ENCODE assay signal across 9 cellular contexts in genomic region chr6:37515712-37516075, GRCh38. TPM values are rescaled to one million over a fixed set of nuclear protein-coding genes. Genes with fewer than 3 reads are reported as not detected.
A peak's percentile ranks its signal among the peaks of the same experiment; 100 is the strongest.
DNase-seq lines count a peak whose midpoint lies in the region; ATAC-seq and TF ChIP-seq lines count a peak whose summit lies in the region.
"Had no signal": no experiment of that assay in that cellular context is flagged by ENCODE, and none has a peak within 500 bp of the region (broad histone marks: within the 10 kb centered on the region; RNA-seq: fewer than 3 reads in every experiment).

No MANE protein-coding gene starts in this region.

- peaks cover 16 to 92% (median 51%) of the 10 kb centered on the region in 4 donors for H3K4me1 Mint-ChIP-seq in CD4-positive, CD25-positive, alpha-beta regulatory T cell
- peaks cover 75% of the 10 kb centered on the region for H3K4me1 Mint-ChIP-seq in activated naive CD8-positive, alpha-beta T cell treated with anti-CD3 and anti-CD28 coated beads, Interleukin-2, amount 50 U/mL, for 24 hours
- H3K4me1 Mint-ChIP-seq in nephron, result peaks cover 30% of the 10 kb centered on the region

- H3K27ac Mint-ChIP-seq in CD4-positive, CD25-positive, alpha-beta regulatory T cell, result peak overlapping the region; percentile 99 to 100 (median 99)
- peak overlapping the region; percentile 89 for H3K27ac Mint-ChIP-seq in activated naive CD8-positive, alpha-beta T cell treated with anti-CD3 and anti-CD28 coated beads, Interleukin-2, amount 50 U/mL, for 24 hours
- H3K27ac Mint-ChIP-seq in nephron, result peak overlapping the region in 2 of 3 experiments; percentile 30 to 66

- peaks cover 78% of the 10 kb centered on the region for H3K4me1 ChIP-seq in CD4-positive, CD25-positive, alpha-beta regulatory T cell (ENCODE audit: control insufficient read depth, insufficient read depth, low read length, poor library complexity, severe bottlenecking)

- peak overlapping the region; percentile 85 for H3K4me3 ChIP-seq in CD4-positive, CD25-positive, alpha-beta regulatory T cell (ENCODE audit: low read depth, low read length)

- H3K4me3 Mint-ChIP-seq in CD4-positive, CD25-positive, alpha-beta regulatory T cell, result peak overlapping the region; percentile 93 to 95 (median 94)
- peak overlapping the region; percentile 72 for H3K4me3 Mint-ChIP-seq in activated naive CD8-positive, alpha-beta T cell treated with anti-CD3 and anti-CD28 coated beads, Interleukin-2, amount 50 U/mL, for 24 hours
- no peak overlapping the region for H3K4me3 Mint-ChIP-seq in nephron

- no peaks in the 10 kb centered on the region for H3K36me3 Mint-ChIP-seq in CD4-positive, CD25-positive, alpha-beta regulatory T cell
- peaks cover 3% of the 10 kb centered on the region for H3K36me3 Mint-ChIP-seq in activated naive CD8-positive, alpha-beta T cell treated with anti-CD3 and anti-CD28 coated beads, Interleukin-2, amount 50 U/mL, for 24 hours (ENCODE audit: low read depth)
- H3K36me3 Mint-ChIP-seq in nephron (ENCODE audit: low read depth), result no peaks in the 10 kb centered on the region

- no peaks in the 10 kb centered on the region for H3K9me3 ChIP-seq in CD4-positive, CD25-positive, alpha-beta regulatory T cell (ENCODE audit: control insufficient read depth in 2 of 2, low read length in 2 of 2)
- H3K9me3 ChIP-seq in KOPT-K1 (ENCODE audit: insufficient read depth, low read length, poor library complexity, severe bottlenecking), result no peaks in the 10 kb centered on the region

- H3K9me3 Mint-ChIP-seq in CD4-positive, CD25-positive, alpha-beta regulatory T cell, result no peaks in the 10 kb centered on the region
- H3K9me3 Mint-ChIP-seq in activated naive CD8-positive, alpha-beta T cell treated with anti-CD3 and anti-CD28 coated beads, Interleukin-2, amount 50 U/mL, for 24 hours, result no peaks in the 10 kb centered on the region
- H3K9me3 Mint-ChIP-seq in nephron, result no peaks in the 10 kb centered on the region

- no peak for TF ChIP-seq CTCF in nephron (IDR thresholded peaks at IDR 0.05; ENCODE audit: unreplicated experiment in 3 of 3)

- ATAC-seq in CD4-positive, CD25-positive, alpha-beta regulatory T cell (ENCODE audit: low read depth in 2 of 2), result no peak
- no peak for ATAC-seq in activated naive CD8-positive, alpha-beta T cell treated with anti-CD3 and anti-CD28 coated beads, Interleukin-2, amount 50 U/mL, for 24 hours
- no peak for ATAC-seq in GM21529 (IDR thresholded peaks at IDR 0.05; ENCODE audit: unreplicated experiment)
- ATAC-seq in HG03378 (IDR thresholded peaks at IDR 0.05; ENCODE audit: unreplicated experiment), result no peak

- no peak for DNase-seq in CD4-positive, CD25-positive, alpha-beta regulatory T cell
- DNase-seq in activated naive CD8-positive, alpha-beta T cell treated with anti-CD3 and anti-CD28 coated beads, Interleukin-2, amount 50 U/mL, for 24 hours, result no peak
- DNase-seq in GOT3 (lab: John Stamatoyannopoulos, UW) (no peak), MV-4-11 (lab: John Stamatoyannopoulos, UW) (no peak)
- DNase-seq: EL had no signal

- peak overlapping the region; percentile 99 for H3K27ac ChIP-seq in CD4-positive, CD25-positive, alpha-beta regulatory T cell (ENCODE audit: insufficient read depth, low read length, poor library complexity, severe bottlenecking)
- peak overlapping the region; percentile 98 for H3K27ac ChIP-seq in KOPT-K1 (ENCODE audit: low read depth, low read length, poor library complexity, severe bottlenecking)

- no peaks in the 10 kb centered on the region for H3K27me3 ChIP-seq in CD4-positive, CD25-positive, alpha-beta regulatory T cell (ENCODE audit: control insufficient read depth, insufficient read depth, low read length)

- no peaks in the 10 kb centered on the region for H3K36me3 ChIP-seq in CD4-positive, CD25-positive, alpha-beta regulatory T cell (ENCODE audit: control insufficient read depth, insufficient read depth, low read length)
- H3K36me3 ChIP-seq in KOPT-K1 (ENCODE audit: insufficient read depth, low read length), result no peaks in the 10 kb centered on the region

- peaks cover 6% of the 10 kb centered on the region for H3K27me3 Mint-ChIP-seq in CD4-positive, CD25-positive, alpha-beta regulatory T cell
- H3K27me3 Mint-ChIP-seq in activated naive CD8-positive, alpha-beta T cell treated with anti-CD3 and anti-CD28 coated beads, Interleukin-2, amount 50 U/mL, for 24 hours, result no peaks in the 10 kb centered on the region
- peaks cover 74% of the 10 kb centered on the region for H3K27me3 Mint-ChIP-seq in nephron (ENCODE audit: low read depth)

RNA-seq across cellular contexts. Expression of gene CCDC167, which starts 16.0 kb away (rescaled TPM):
- total RNA-seq in CD4-positive, CD25-positive, alpha-beta regulatory T cell, result 43.6 TPM
- polyA plus RNA-seq in CD4-positive, CD25-positive, alpha-beta regulatory T cell, result 100 to 1,000 TPM; 172 to 274 (median 229) TPM

Comparison
In these comparisons a context has a peak if more than half of its experiments do, and no peak if none do; other contexts are left out.
1. H3K27ac Mint-ChIP-seq: peak in every context shown above with its lines; median percentile 99 in CD4-positive, CD25-positive, alpha-beta regulatory T cell; 89 in activated naive CD8-positive, alpha-beta T cell treated with anti-CD3 and anti-CD28 coated beads, Interleukin-2, amount 50 U/mL, for 24 hours; 48 in nephron.
2. H3K4me3 Mint-ChIP-seq: peak in CD4-positive, CD25-positive, alpha-beta regulatory T cell (4 of 4) and activated naive CD8-positive, alpha-beta T cell treated with anti-CD3 and anti-CD28 coated beads, Interleukin-2, amount 50 U/mL, for 24 hours (single experiment); none in nephron (0 of 3).